1 cellular context compared by ENCODE assay signal in the genomic region with DNA sequence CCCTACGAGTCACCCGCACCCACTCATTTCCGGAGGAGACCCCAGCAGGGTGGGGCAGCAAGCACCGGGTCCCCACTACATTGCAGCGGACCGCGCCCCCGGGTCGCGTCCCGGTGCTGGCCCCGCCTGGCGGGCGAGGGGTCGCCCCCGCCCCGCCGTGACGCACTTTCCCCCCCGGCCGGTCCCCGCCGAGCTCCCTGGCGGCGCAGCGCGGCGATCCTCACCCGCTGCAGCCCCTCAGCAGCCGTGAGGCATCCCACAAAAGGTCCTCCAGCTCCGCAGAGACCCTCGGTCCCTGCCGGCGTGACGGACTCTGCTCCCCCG.
TF ChIP-seq lines count a peak whose summit lies in the region.

No MANE protein-coding gene starts in this region.

TF ChIP-seq in WTC11, 78 proteins besides CTCF, POLR2A, EP300 and RAD21 (continued from another document):
- TF ChIP-seq, protein P1, sequence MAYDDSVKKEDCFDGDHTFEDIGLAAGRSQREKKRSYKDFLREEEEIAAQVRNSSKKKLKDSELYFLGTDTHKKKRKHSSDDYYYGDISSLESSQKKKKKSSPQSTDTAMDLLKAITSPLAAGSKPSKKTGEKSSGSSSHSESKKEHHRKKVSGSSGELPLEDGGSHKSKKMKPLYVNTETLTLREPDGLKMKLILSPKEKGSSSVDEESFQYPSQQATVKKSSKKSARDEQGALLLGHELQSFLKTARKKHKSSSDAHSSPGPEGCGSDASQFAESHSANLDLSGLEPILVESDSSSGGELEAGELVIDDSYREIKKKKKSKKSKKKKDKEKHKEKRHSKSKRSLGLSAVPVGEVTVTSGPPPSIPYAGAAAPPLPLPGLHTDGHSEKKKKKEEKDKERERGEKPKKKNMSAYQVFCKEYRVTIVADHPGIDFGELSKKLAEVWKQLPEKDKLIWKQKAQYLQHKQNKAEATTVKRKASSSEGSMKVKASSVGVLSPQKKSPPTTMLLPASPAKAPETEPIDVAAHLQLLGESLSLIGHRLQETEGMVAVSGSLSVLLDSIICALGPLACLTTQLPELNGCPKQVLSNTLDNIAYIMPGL (CRISPR knock-in tag; IDR thresholded peaks at IDR 0.05): no peak
